7 cellular contexts compared by ENCODE assay signal in the genomic region with DNA sequence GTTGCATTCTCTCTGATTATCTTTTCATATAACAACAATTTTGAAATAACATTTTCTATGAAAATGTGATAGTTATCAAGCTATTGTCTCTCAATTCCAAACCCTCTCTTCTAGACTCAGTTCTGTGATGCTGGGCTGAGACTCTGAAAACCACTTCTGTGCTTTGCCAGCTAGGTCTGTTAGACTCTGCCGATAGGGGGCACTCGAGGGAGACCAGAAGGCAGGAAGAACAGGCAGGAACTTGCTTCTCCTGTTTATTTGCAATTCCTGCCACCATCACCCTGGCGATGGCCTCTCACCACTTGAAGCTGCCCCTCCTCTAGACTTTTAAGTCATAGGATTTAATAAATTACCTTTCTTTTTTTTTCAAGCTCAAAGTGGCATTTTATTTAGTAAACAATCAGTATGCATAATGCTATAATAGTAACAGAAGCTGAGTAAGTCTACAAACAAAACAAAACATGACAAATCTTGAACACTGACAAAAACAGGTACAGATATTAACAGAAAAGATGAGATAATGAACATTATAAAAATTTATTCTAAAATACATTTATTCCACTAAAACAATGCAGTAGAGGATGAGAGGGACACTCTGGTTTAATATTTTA. TPM values are rescaled to one million over a fixed set of nuclear protein-coding genes. Genes with fewer than 3 reads are reported as not detected.
DNase-seq lines count a peak whose midpoint lies in the region; TF ChIP-seq lines count a peak whose summit lies in the region.

No MANE protein-coding gene starts in this region.

- H3K4me3 ChIP-seq in GM12864 (ENCODE audit: low read depth, low read length), result no peak overlapping the region

- peak; percentile 37 for DNase-seq in GM12864 (ENCODE audit: low read depth)
- DNase-seq in HEK293T (ENCODE audit: extremely low spot score), result peak; percentile 77
- DNase-seq in NCI-H128 (lab: John Stamatoyannopoulos, UW; ENCODE audit: unreplicated experiment), result peak; percentile 3
- DNase-seq in T-helper 9 cell, result peak; percentile 58
- peak; percentile 66 for DNase-seq in astrocyte of the hippocampus (ENCODE audit: low read depth, low spot score)
- DNase-seq in immature natural killer cell, result peak; percentile 35 to 49 (median 46)
- DNase-seq in stimulated activated CD4-positive, alpha-beta T cell treated with anti-CD3 and anti-CD28 coated beads, Interleukin-2, amount 100 ng/mL, for 24 hours, result peak; percentile 75 to 80

- peaks cover 0 to 4% (median 0%) of the 10 kb centered on the region in 6 donors for H3K9me3 Mint-ChIP-seq in immature natural killer cell

- H3K4me3 Mint-ChIP-seq in immature natural killer cell, result no peak overlapping the region

- POLR2A ChIA-PET in HEK293T (lab: Yijun Ruan, JAX), result no interaction called here

- H3K4me1 Mint-ChIP-seq in immature natural killer cell, result peaks cover 3 to 5% of the 10 kb centered on the region in 2 donors

- no peak overlapping the region for H3K27ac Mint-ChIP-seq in immature natural killer cell

- peaks cover under 1 to 16% (median 9%) of the 10 kb centered on the region in 3 donors for H3K36me3 Mint-ChIP-seq in immature natural killer cell

- peaks cover 0 to 2% (median 0%) of the 10 kb centered on the region in 3 donors for H3K27me3 Mint-ChIP-seq in immature natural killer cell (ENCODE audit: low read depth in 3 of 3)

- CTCF ChIA-PET in HEK293T (lab: Yijun Ruan, JAX), result interaction anchor here (0.6 to 1.6 kb wide), 13 partner anchors 11 to 1307 kb away, joined by 3 to 9 read pairs (median 3); no protein-coding TSS in a partner anchor

- TF ChIP-seq CTCF in GM12864 (IDR thresholded peaks at IDR 0.05; ENCODE audit: low read depth, low read length, missing control alignments), result peak; percentile 91

TF ChIP-seq in HEK293T, 16 proteins besides CTCF, POLR2A, EP300 and RAD21:
- TF ChIP-seq SUZ12 (IDR thresholded peaks at IDR 0.05) (no peak), BHLHE40 (IDR thresholded peaks at IDR 0.05; ENCODE audit: borderline replicate concordance) (no peak), LEF1 (IDR thresholded peaks at IDR 0.05; ENCODE audit: borderline replicate concordance) (no peak), CTBP1 (IDR thresholded peaks at IDR 0.05; ENCODE audit: borderline replicate concordance) (no peak), ARNT (IDR thresholded peaks at IDR 0.05) (no peak), ELF4 (IDR thresholded peaks at IDR 0.05) (no peak), HDGF (IDR thresholded peaks at IDR 0.05; ENCODE audit: borderline replicate concordance) (no peak), ZNF384 (IDR thresholded peaks at IDR 0.05) (no peak), SP1 (IDR thresholded peaks at IDR 0.05) (no peak)
- TF ChIP-seq, protein P1, sequence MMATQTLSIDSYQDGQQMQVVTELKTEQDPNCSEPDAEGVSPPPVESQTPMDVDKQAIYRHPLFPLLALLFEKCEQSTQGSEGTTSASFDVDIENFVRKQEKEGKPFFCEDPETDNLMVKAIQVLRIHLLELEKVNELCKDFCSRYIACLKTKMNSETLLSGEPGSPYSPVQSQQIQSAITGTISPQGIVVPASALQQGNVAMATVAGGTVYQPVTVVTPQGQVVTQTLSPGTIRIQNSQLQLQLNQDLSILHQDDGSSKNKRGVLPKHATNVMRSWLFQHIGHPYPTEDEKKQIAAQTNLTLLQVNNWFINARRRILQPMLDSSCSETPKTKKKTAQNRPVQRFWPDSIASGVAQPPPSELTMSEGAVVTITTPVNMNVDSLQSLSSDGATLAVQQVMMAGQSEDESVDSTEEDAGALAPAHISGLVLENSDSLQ (IDR thresholded peaks at IDR 0.05), result no peak
TF ChIP-seq in HEK293T: peak in this region for 0.

RNA-seq across cellular contexts. Expression of gene RASL11B, which starts 49.7 kb away (rescaled TPM):
- polyA plus RNA-seq in immature natural killer cell, result under 1 TPM in 1 of 3 donors, not detected in 2; 0.37 TPM

Comparison
In these comparisons a context has a peak if more than half of its experiments do, and no peak if none do; other contexts are left out.
1. DNase-seq: peak in every context shown above with its lines; median percentile 78 in stimulated activated CD4-positive, alpha-beta T cell treated with anti-CD3 and anti-CD28 coated beads, Interleukin-2, amount 100 ng/mL, for 24 hours; 77 in HEK293T; 66 in astrocyte of the hippocampus; 58 in T-helper 9 cell; 46 in immature natural killer cell; 37 in GM12864; 3 in NCI-H128.